In genomic region chr14:105351920-105352871, GRCh38 we compare ENCODE assay signal across 8 cellular contexts. TPM values are rescaled to one million over a fixed set of nuclear protein-coding genes. Genes with fewer than 3 reads are reported as not detected.
DNase-seq lines count a peak whose midpoint lies in the region; ATAC-seq and TF ChIP-seq lines count a peak whose summit lies in the region.

No MANE protein-coding gene starts in this region.

- intact Hi-C loops in breast epithelium (cut with DNase I; ENCODE audit: low total_unique reads) = no loop called here

- H3K4me3 ChIP-seq in WERI-Rb-1 (ENCODE audit: low read depth, low read length) = no peak overlapping the region
- H3K4me3 ChIP-seq in breast epithelium = no peak overlapping the region

- TF ChIP-seq POLR2A in breast epithelium (IDR thresholded peaks at IDR 0.05) = no peak

- no peaks in the 10 kb centered on the region for H3K4me1 ChIP-seq in breast epithelium

- H3K27me3 ChIP-seq in WERI-Rb-1 (ENCODE audit: insufficient read depth, low read depth, severe bottlenecking) (no peaks in the 10 kb centered on the region), breast epithelium (no peaks in the 10 kb centered on the region)

- peaks cover 12% of the 10 kb centered on the region for H3K36me3 ChIP-seq in WERI-Rb-1
- H3K36me3 ChIP-seq in breast epithelium = no peaks in the 10 kb centered on the region

- TF ChIP-seq CTCF in WERI-Rb-1 (IDR thresholded peaks at IDR 0.05; ENCODE audit: low read depth, low read length) (peak; percentile 92), breast epithelium (IDR thresholded peaks at IDR 0.05) (peak; percentile 85 to 90 (median 86))

- DNase-seq in DMS53 (lab: John Stamatoyannopoulos, UW) = peak; percentile 90
- DNase-seq in NCI-H2196 treated with DMSO at 0.1 percent for 48 hours (lab: John Stamatoyannopoulos, UW; ENCODE audit: unreplicated experiment) = peak; percentile 56
- DNase-seq in WERI-Rb-1 = peak; percentile 87
- DNase-seq in breast epithelium (ENCODE audit: low spot score in 2 of 2) = peak; percentile 82 to 90
- DNase-seq in inferior parietal cortex (ENCODE audit: extremely low spot score) = peak; percentile 92
- peak; percentile 69 to 77 for DNase-seq in stimulated activated CD4-positive, alpha-beta T cell treated with anti-CD3 and anti-CD28 coated beads, Interleukin-15, amount 100 ng/mL, for 1 hour (ENCODE audit: low read depth in 1 of 2, low spot score in 1 of 2)

- ATAC-seq in HG02798 (IDR thresholded peaks at IDR 0.05; ENCODE audit: poor library complexity, unreplicated experiment) = peak; percentile 68
- no peak for ATAC-seq in HG03469 (IDR thresholded peaks at IDR 0.05; ENCODE audit: unreplicated experiment)

- no peaks in the 10 kb centered on the region for H3K9me3 ChIP-seq in WERI-Rb-1 (ENCODE audit: severe bottlenecking)
- no peaks in the 10 kb centered on the region for H3K9me3 ChIP-seq in breast epithelium

- H3K27ac ChIP-seq in WERI-Rb-1 = no peak overlapping the region
- no peak overlapping the region for H3K27ac ChIP-seq in breast epithelium

RNA-seq across cellular contexts. Expression of gene PACS2, which starts 37.6 kb away (rescaled TPM):
- 10 to 100 TPM; 46.0 to 70.9 (median 67.8) TPM for total RNA-seq in breast epithelium

RNA-seq across cellular contexts. Expression of gene TEX22, which starts 46.1 kb away (rescaled TPM):
- under 1 TPM; 0.33 to 0.64 (median 0.59) TPM for total RNA-seq in breast epithelium

RNA-seq across cellular contexts. Expression of gene BRF1, which starts 51.4 kb away (rescaled TPM):
- total RNA-seq in breast epithelium = 10 to 100 TPM; 30.2 to 45.6 (median 38.6) TPM
